Comparison of ENCODE assay signal across 21 cellular contexts in genomic region chr5:83450840-83451239, GRCh38. TPM values are rescaled to one million over a fixed set of nuclear protein-coding genes. Genes with fewer than 3 reads are reported as not detected.
DNase-seq lines count a peak whose midpoint lies in the region; ATAC-seq, FAIRE-seq and TF ChIP-seq lines count a peak whose summit lies in the region.
"Had no signal": no experiment of that assay in that cellular context is flagged by ENCODE, and none has a peak within 500 bp of the region (broad histone marks: within the 10 kb centered on the region; RNA-seq: fewer than 3 reads in every experiment).

No MANE protein-coding gene starts in this region.

- H4K8ac ChIP-seq in H1 (ENCODE audit: extremely low read depth, insufficient read depth, low read length) = no peak overlapping the region

- TF ChIP-seq EP300 in H1 (IDR thresholded peaks at IDR 0.05; ENCODE audit: borderline replicate concordance in 1 of 2, low read depth in 2 of 2, low read length in 2 of 2) = no peak

- TF ChIP-seq RAD21 in H1 (IDR thresholded peaks at IDR 0.05 in 1 of 2, conservative IDR thresholded peaks at IDR 0.05 in 1 of 2; ENCODE audit: low read depth in 2 of 2, low read length in 2 of 2) = no peak

- no peak overlapping the region for H3K14ac ChIP-seq in H1 (ENCODE audit: insufficient read length)

- no peak for FAIRE-seq in H1 (lab: Jason Lieb, UNC)

- DNase-seq in right cardiac atrium (no peak), left cardiac atrium (no peak), H1 (ENCODE audit: low read depth in 1 of 2, low spot score in 2 of 2) (no peak), hepatocyte (ENCODE audit: low spot score) (peak; percentile 53), HPDE6-E6E7 (ENCODE audit: extremely low spot score) (no peak), foreskin fibroblast (no peak)
- DNase-seq in effector CD8-positive, alpha-beta T cell (lab: John Stamatoyannopoulos, UW) = no peak
- DNase-seq: 8988T; CD8-positive, alpha-beta T cell; H9; KBM-7; MV-4-11; NCI-H1417; NCI-H187 treated with DMSO at 0.1 percent for 48 hours; NCI-H2171; NCI-H446; OCI-M1; SJCRH30 had no signal

- H4K5ac ChIP-seq in H1 (ENCODE audit: insufficient read length, low read depth, low read length) = no peak overlapping the region

- no peaks in the 10 kb centered on the region for H3K23me2 ChIP-seq in H1 (ENCODE audit: low read depth, low read length)

- intact Hi-C loops in right cardiac atrium (cut with DNase I) = no loop called here
- intact Hi-C loops in left cardiac atrium (cut with DNase I) = no loop called here

- H3K4ac ChIP-seq in H1 (replicated peaks; ENCODE audit: insufficient read length, low read depth, low read length) = no peak overlapping the region

- no peak overlapping the region for H3K23ac ChIP-seq in H1 (ENCODE audit: insufficient read length)

- no peak overlapping the region for H3K56ac ChIP-seq in H1 (replicated peaks; ENCODE audit: insufficient read length, low read depth, low read length)

- H3K4me3 ChIP-seq in right cardiac atrium (ENCODE audit: low read length) (no peak overlapping the region), H1 (ENCODE audit: extremely low read depth in 1 of 4, insufficient read depth in 2 of 4, low read depth in 3 of 4, low read length in 4 of 4) (no peak overlapping the region), hepatocyte (no peak overlapping the region), foreskin fibroblast (ENCODE audit: low read depth in 1 of 2, low read length in 2 of 2) (no peak overlapping the region)
- H3K4me3 ChIP-seq: BLaER1, SJCRH30 had no signal

- H2BK5ac ChIP-seq in H1 (ENCODE audit: low read depth, low read length) = no peak overlapping the region

- CTCF ChIA-PET in H1 (lab: Charles Lee; ENCODE audit: partially characterized antibody) = interaction anchor here (2.3 kb wide), 1 partner anchor 21 kb away, joined by 8 read pairs; no protein-coding TSS in a partner anchor

- no peaks in the 10 kb centered on the region for H3K9me3 ChIP-seq in right cardiac atrium (ENCODE audit: control insufficient read depth, low read length)
- no peaks in the 10 kb centered on the region for H3K9me3 ChIP-seq in H1 (ENCODE audit: insufficient read depth in 2 of 2, low read depth in 1 of 2, low read length in 1 of 2)
- peaks cover 4% of the 10 kb centered on the region for H3K9me3 ChIP-seq in hepatocyte (ENCODE audit: low read depth)
- H3K9me3 ChIP-seq: SJCRH30 had no signal

- POLR2A ChIA-PET in H1 (lab: Charles Lee; ENCODE audit: partially characterized antibody) = interaction anchor here (0.6 to 1.2 kb wide), 2 partner anchors 13 to 231 kb away, joined by 4 to 5 read pairs; no protein-coding TSS in a partner anchor

- no peaks in the 10 kb centered on the region for H3K27me3 ChIP-seq in right cardiac atrium (ENCODE audit: control insufficient read depth, insufficient read depth)
- no peaks in the 10 kb centered on the region for H3K27me3 ChIP-seq in H1 (replicated peaks in 1 of 4; ENCODE audit: control insufficient read depth in 3 of 4, extremely low read depth in 1 of 4, insufficient read depth in 3 of 4, low read length in 3 of 4)
- H3K27me3 ChIP-seq in hepatocyte = no peaks in the 10 kb centered on the region
- H3K27me3 ChIP-seq: BLaER1, SJCRH30 had no signal

- no peak overlapping the region for H3K18ac ChIP-seq in H1 (ENCODE audit: extremely low read depth, low read length)

- no peak overlapping the region for H3K4me2 ChIP-seq in H1 (ENCODE audit: insufficient read depth in 1 of 2, low read depth in 2 of 2, low read length in 2 of 2)
- H3K4me2 ChIP-seq in hepatocyte = peak overlapping the region; percentile 16
- H3K4me2 ChIP-seq: BLaER1 had no signal

- H3K27ac ChIP-seq in right cardiac atrium (ENCODE audit: low read length) = peak overlapping the region; percentile 54
- H3K27ac ChIP-seq in H1 (ENCODE audit: low read depth, low read length) = no peak overlapping the region
- peak overlapping the region; percentile 75 for H3K27ac ChIP-seq in hepatocyte
- H3K27ac ChIP-seq: BLaER1, RWPE1, SJCRH30 had no signal

- H2AK5ac ChIP-seq in H1 (ENCODE audit: low read depth, low read length) = no peak overlapping the region

- H2BK12ac ChIP-seq in H1 (ENCODE audit: low read depth, low read length) = no peak overlapping the region

- H3K79me1 ChIP-seq in H1 (ENCODE audit: low read depth, low read length) = no peaks in the 10 kb centered on the region

- H4K20me1 ChIP-seq in H1 (replicated peaks in 1 of 2; ENCODE audit: control insufficient read depth in 1 of 2, insufficient read depth in 2 of 2, low read length in 2 of 2) (no peaks in the 10 kb centered on the region), hepatocyte (ENCODE audit: insufficient read depth, poor library complexity, severe bottlenecking) (no peaks in the 10 kb centered on the region)
- H4K20me1 ChIP-seq: BLaER1 had no signal

- no peaks in the 10 kb centered on the region for H3K4me1 ChIP-seq in right cardiac atrium (ENCODE audit: control insufficient read depth, insufficient read depth, low read length)
- peaks cover 0 to 7% (median 0%) of the 10 kb centered on the region in 4 experiments; a peak in 1 of 7 replicates for H3K4me1 ChIP-seq in H1 (replicated peaks in 1 of 4; ENCODE audit: control insufficient read depth in 3 of 4, insufficient read depth in 4 of 4, low read length in 3 of 4)
- H3K4me1 ChIP-seq in hepatocyte (ENCODE audit: insufficient read depth) = peaks cover 2% of the 10 kb centered on the region
- H3K4me1 ChIP-seq: BLaER1, SJCRH30 had no signal

- no peak overlapping the region for H4K91ac ChIP-seq in H1 (replicated peaks; ENCODE audit: insufficient read length, low read length)

- no peak overlapping the region for H3K9ac ChIP-seq in H1 (replicated peaks in 1 of 4; ENCODE audit: extremely low read depth in 1 of 4, low read depth in 3 of 4, low read length in 3 of 4)
- H3K9ac ChIP-seq: BLaER1 had no signal

- no peak overlapping the region for H2BK15ac ChIP-seq in H1 (ENCODE audit: low read length)

- TF ChIP-seq POLR2A in H1 (IDR thresholded peaks at IDR 0.05; ENCODE audit: control extremely low read depth in 1 of 2, low read depth in 2 of 2, low read length in 2 of 2) = no peak

- ATAC-seq in right cardiac atrium (peak in 1 of 2 donors; percentile 52), left cardiac atrium (no peak), GM21576 (IDR thresholded peaks at IDR 0.05; ENCODE audit: unreplicated experiment) (no peak)
- ATAC-seq: CD8-positive, alpha-beta T cell had no signal

- no peak overlapping the region for H2BK20ac ChIP-seq in H1 (ENCODE audit: low read length)

- H3K79me2 ChIP-seq in H1 (ENCODE audit: control insufficient read depth in 1 of 2, insufficient read depth in 2 of 2, low read length in 2 of 2) = no peaks in the 10 kb centered on the region
- H3K79me2 ChIP-seq in hepatocyte = no peaks in the 10 kb centered on the region

- peak overlapping the region; percentile 24; the same call in 1 of the 2 replicates for H2AFZ ChIP-seq in H1 (ENCODE audit: low read length)
- no peak overlapping the region for H2AFZ ChIP-seq in hepatocyte

- no peak for TF ChIP-seq CTCF in H1 (IDR thresholded peaks at IDR 0.05; ENCODE audit: control extremely low read depth in 1 of 3, insufficient read depth in 1 of 3, low read depth in 1 of 3, low read length in 3 of 3)
- no peak for TF ChIP-seq CTCF in hepatocyte (IDR thresholded peaks at IDR 0.05; ENCODE audit: poor library complexity)
- TF ChIP-seq CTCF in foreskin fibroblast (IDR thresholded peaks at IDR 0.05; ENCODE audit: low read depth, low read length) = no peak

- H2BK120ac ChIP-seq in H1 (replicated peaks; ENCODE audit: low read depth, low read length) = no peak overlapping the region

- H3K9me2 ChIP-seq in hepatocyte (replicated peaks; ENCODE audit: insufficient read depth) = no peaks in the 10 kb centered on the region

- H3K36me3 ChIP-seq in H1 (ENCODE audit: control insufficient read depth in 2 of 4, insufficient read depth in 4 of 4, low read length in 3 of 4) (no peaks in the 10 kb centered on the region), hepatocyte (replicated peaks; ENCODE audit: insufficient read depth, low read depth) (no peaks in the 10 kb centered on the region)
- H3K36me3 ChIP-seq: BLaER1, SJCRH30 had no signal

TF ChIP-seq in H1, 55 proteins besides CTCF, POLR2A, EP300 and RAD21 (continues in another document):
- TF ChIP-seq TCF12 (IDR thresholded peaks at IDR 0.05; ENCODE audit: low read depth, low read length) (no peak), CBX5 (IDR thresholded peaks at IDR 0.05; ENCODE audit: low read depth, low read length) (no peak), SIRT6 (IDR thresholded peaks at IDR 0.05; ENCODE audit: low read length) (no peak), ASH2L (IDR thresholded peaks at IDR 0.05; ENCODE audit: low read length) (no peak), ATF3 (IDR thresholded peaks at IDR 0.05; ENCODE audit: insufficient read depth, low read depth, low read length) (no peak), BRCA1 (IDR thresholded peaks at IDR 0.05; ENCODE audit: low read depth, low read length) (no peak)
- TF ChIP-seq, protein P1, sequence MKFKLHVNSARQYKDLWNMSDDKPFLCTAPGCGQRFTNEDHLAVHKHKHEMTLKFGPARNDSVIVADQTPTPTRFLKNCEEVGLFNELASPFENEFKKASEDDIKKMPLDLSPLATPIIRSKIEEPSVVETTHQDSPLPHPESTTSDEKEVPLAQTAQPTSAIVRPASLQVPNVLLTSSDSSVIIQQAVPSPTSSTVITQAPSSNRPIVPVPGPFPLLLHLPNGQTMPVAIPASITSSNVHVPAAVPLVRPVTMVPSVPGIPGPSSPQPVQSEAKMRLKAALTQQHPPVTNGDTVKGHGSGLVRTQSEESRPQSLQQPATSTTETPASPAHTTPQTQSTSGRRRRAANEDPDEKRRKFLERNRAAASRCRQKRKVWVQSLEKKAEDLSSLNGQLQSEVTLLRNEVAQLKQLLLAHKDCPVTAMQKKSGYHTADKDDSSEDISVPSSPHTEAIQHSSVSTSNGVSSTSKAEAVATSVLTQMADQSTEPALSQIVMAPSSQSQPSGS (IDR thresholded peaks at IDR 0.05; ENCODE audit: low read length) = no peak

RNA-seq across cellular contexts. Expression of gene VCAN, which starts 20.7 kb away (rescaled TPM):
- total RNA-seq in right cardiac atrium = 100 to 1,000 TPM in 1 of 4 donors, 10 to 100 TPM in 3; 45.0 to 190 (median 94.3) TPM
- 22.1 TPM for polyA plus RNA-seq in right cardiac atrium
- total RNA-seq in left cardiac atrium = 100 to 1,000 TPM in 1 of 2 donors, 10 to 100 TPM in 1; 94.1 to 195 TPM
- 393 and 404 TPM in 2 replicates for total RNA-seq in H1 (2021; fragmentation: NEBNext Ultra II Directional; extraction: Animal tissue kit (Norgen Biotek cat#: 25700))
- polyA plus RNA-seq in H1 (2011; rRNA removed) = 146 and 228 TPM in 2 replicates
- polyA plus RNA-seq in H1 (2011; cell fraction: cytosol; rRNA removed) = 146 TPM
- 472 TPM for polyA plus RNA-seq in H1 (2011; cell fraction: nucleus; rRNA removed)
- 155 to 221 TPM (median 206 TPM) in 4 replicates for polyA plus RNA-seq in H1 (2012, experiment 1 of 2)
- 7.2 TPM for polyA plus RNA-seq in H1 (2012, experiment 2 of 2)
- 331 TPM for polyA plus RNA-seq in H1 (2013, experiment 1 of 2)
- polyA plus RNA-seq in H1 (2013, experiment 2 of 2) = 245 TPM
- 613 and 784 TPM in 2 replicates for polyA minus RNA-seq in H1 (2011; rRNA and poly(A)+ RNA removed)
- polyA minus RNA-seq in H1 (2011; cell fraction: cytosol; rRNA and poly(A)+ RNA removed) = 193 TPM
- polyA minus RNA-seq in H1 (2011; cell fraction: nucleus; rRNA and poly(A)+ RNA removed) = 564 TPM
- total RNA-seq in hepatocyte = 367 and 398 TPM in 2 replicates
- 98.0 and 104 TPM in 2 replicates for polyA plus RNA-seq in hepatocyte
